In the genomic region with DNA sequence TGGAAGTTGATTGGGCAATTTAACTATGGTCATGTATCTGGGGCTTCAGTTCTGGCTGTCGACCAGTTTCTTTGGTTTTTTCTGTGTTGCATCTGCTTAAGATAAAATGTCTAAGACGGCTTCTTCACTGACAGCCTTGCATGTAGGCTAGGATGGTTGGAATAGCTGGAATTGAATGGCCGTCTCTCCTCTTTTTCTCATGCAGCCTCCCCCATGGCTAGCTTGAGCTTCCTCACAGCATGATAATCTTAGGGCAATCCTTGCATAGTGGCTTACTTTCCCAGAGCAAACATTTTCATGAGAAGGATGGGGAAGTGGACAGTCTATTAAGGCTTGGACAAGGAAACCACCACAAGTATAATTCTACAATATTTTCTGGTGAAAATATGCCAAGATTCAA, we compare ENCODE assay signal across 1 cellular context.
TF ChIP-seq lines count a peak whose summit lies in the region.

No MANE protein-coding gene starts in this region.

TF ChIP-seq in H1, 55 proteins besides CTCF, POLR2A, EP300 and RAD21:
- TF ChIP-seq HDAC2 (IDR thresholded peaks at IDR 0.05; ENCODE audit: borderline replicate concordance in 1 of 2, low read depth in 2 of 2, low read length in 2 of 2): peak in 1 of 2 experiments; percentile 88; a peak in 1 of 4 replicates
- TF ChIP-seq KDM1A (IDR thresholded peaks at IDR 0.05; ENCODE audit: borderline replicate concordance, low read length): no peak
- no peak for TF ChIP-seq ASH2L (IDR thresholded peaks at IDR 0.05; ENCODE audit: low read length)
- no peak for TF ChIP-seq KDM4A (IDR thresholded peaks at IDR 0.05; ENCODE audit: low read depth, low read length, severe bottlenecking)
- TF ChIP-seq SP1 (IDR thresholded peaks at IDR 0.05; ENCODE audit: low read depth, low read length): peak; percentile 72; the same call in 1 of the 2 replicates
- no peak for TF ChIP-seq KDM5A (IDR thresholded peaks at IDR 0.05; ENCODE audit: low read length)
- TF ChIP-seq RFX5 (IDR thresholded peaks at IDR 0.05; ENCODE audit: borderline replicate concordance, low read depth, low read length): no peak
- TF ChIP-seq ATF3 (IDR thresholded peaks at IDR 0.05; ENCODE audit: insufficient read depth, low read depth, low read length): no peak
- no peak for TF ChIP-seq SIX5 (IDR thresholded peaks at IDR 0.05; ENCODE audit: low read depth, low read length)
- no peak for TF ChIP-seq HDAC6 (IDR thresholded peaks at IDR 0.05; ENCODE audit: low read depth, low read length)
- TF ChIP-seq POU5F1 (IDR thresholded peaks at IDR 0.05; ENCODE audit: low read depth, low read length): peak; percentile 93
- no peak for TF ChIP-seq SUZ12 (IDR thresholded peaks at IDR 0.05; ENCODE audit: low read length)
- TF ChIP-seq, protein P1, sequence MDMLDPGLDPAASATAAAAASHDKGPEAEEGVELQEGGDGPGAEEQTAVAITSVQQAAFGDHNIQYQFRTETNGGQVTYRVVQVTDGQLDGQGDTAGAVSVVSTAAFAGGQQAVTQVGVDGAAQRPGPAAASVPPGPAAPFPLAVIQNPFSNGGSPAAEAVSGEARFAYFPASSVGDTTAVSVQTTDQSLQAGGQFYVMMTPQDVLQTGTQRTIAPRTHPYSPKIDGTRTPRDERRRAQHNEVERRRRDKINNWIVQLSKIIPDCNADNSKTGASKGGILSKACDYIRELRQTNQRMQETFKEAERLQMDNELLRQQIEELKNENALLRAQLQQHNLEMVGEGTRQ (IDR thresholded peaks at IDR 0.05; ENCODE audit: low read length): no peak
- no peak for TF ChIP-seq MAFK (IDR thresholded peaks at IDR 0.05; ENCODE audit: low read depth, low read length)
- TF ChIP-seq, protein P2, sequence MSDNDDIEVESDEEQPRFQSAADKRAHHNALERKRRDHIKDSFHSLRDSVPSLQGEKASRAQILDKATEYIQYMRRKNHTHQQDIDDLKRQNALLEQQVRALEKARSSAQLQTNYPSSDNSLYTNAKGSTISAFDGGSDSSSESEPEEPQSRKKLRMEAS (IDR thresholded peaks at IDR 0.05): no peak
- TF ChIP-seq CBX8 (IDR thresholded peaks at IDR 0.05; ENCODE audit: borderline replicate concordance, low read depth, low read length): no peak
- no peak for TF ChIP-seq BRCA1 (IDR thresholded peaks at IDR 0.05; ENCODE audit: low read depth, low read length)
- TF ChIP-seq FOSL1 (IDR thresholded peaks at IDR 0.05; ENCODE audit: insufficient read depth, low read depth, low read length): no peak
- no peak for TF ChIP-seq CHD2 (IDR thresholded peaks at IDR 0.05; ENCODE audit: low read length)
- peak; percentile 75; the same call in 1 of the 2 replicates for TF ChIP-seq TCF12 (IDR thresholded peaks at IDR 0.05; ENCODE audit: low read depth, low read length)
- no peak for TF ChIP-seq TAF1 (IDR thresholded peaks at IDR 0.05; ENCODE audit: low read depth, low read length)
- TF ChIP-seq CREB1 (IDR thresholded peaks at IDR 0.05): no peak
- TF ChIP-seq TBP (IDR thresholded peaks at IDR 0.05; ENCODE audit: low read depth, low read length): no peak
- no peak for TF ChIP-seq E2F6 (IDR thresholded peaks at IDR 0.05)
- no peak for TF ChIP-seq SAP30 (IDR thresholded peaks at IDR 0.05; ENCODE audit: insufficient read depth, insufficient replicate concordance, low read length)
- TF ChIP-seq SIN3A (conservative IDR thresholded peaks at IDR 0.05 in 1 of 2, IDR thresholded peaks at IDR 0.05 in 1 of 2; ENCODE audit: low read depth in 1 of 2, low read length in 2 of 2): no peak
- no peak for TF ChIP-seq RBBP5 (IDR thresholded peaks at IDR 0.05; ENCODE audit: borderline replicate concordance, low read depth, low read length)
- peak; percentile 98 for TF ChIP-seq NANOG (IDR thresholded peaks at IDR 0.05; ENCODE audit: insufficient read depth, low read depth, low read length, poor library complexity, severe bottlenecking)
- TF ChIP-seq POLR2AphosphoS5 (IDR thresholded peaks at IDR 0.05; ENCODE audit: low read depth, low read length): no peak
- peak; percentile 85; the same call in 1 of the 2 replicates for TF ChIP-seq TEAD4 (IDR thresholded peaks at IDR 0.05; ENCODE audit: low read depth, low read length)
- TF ChIP-seq, protein P3, sequence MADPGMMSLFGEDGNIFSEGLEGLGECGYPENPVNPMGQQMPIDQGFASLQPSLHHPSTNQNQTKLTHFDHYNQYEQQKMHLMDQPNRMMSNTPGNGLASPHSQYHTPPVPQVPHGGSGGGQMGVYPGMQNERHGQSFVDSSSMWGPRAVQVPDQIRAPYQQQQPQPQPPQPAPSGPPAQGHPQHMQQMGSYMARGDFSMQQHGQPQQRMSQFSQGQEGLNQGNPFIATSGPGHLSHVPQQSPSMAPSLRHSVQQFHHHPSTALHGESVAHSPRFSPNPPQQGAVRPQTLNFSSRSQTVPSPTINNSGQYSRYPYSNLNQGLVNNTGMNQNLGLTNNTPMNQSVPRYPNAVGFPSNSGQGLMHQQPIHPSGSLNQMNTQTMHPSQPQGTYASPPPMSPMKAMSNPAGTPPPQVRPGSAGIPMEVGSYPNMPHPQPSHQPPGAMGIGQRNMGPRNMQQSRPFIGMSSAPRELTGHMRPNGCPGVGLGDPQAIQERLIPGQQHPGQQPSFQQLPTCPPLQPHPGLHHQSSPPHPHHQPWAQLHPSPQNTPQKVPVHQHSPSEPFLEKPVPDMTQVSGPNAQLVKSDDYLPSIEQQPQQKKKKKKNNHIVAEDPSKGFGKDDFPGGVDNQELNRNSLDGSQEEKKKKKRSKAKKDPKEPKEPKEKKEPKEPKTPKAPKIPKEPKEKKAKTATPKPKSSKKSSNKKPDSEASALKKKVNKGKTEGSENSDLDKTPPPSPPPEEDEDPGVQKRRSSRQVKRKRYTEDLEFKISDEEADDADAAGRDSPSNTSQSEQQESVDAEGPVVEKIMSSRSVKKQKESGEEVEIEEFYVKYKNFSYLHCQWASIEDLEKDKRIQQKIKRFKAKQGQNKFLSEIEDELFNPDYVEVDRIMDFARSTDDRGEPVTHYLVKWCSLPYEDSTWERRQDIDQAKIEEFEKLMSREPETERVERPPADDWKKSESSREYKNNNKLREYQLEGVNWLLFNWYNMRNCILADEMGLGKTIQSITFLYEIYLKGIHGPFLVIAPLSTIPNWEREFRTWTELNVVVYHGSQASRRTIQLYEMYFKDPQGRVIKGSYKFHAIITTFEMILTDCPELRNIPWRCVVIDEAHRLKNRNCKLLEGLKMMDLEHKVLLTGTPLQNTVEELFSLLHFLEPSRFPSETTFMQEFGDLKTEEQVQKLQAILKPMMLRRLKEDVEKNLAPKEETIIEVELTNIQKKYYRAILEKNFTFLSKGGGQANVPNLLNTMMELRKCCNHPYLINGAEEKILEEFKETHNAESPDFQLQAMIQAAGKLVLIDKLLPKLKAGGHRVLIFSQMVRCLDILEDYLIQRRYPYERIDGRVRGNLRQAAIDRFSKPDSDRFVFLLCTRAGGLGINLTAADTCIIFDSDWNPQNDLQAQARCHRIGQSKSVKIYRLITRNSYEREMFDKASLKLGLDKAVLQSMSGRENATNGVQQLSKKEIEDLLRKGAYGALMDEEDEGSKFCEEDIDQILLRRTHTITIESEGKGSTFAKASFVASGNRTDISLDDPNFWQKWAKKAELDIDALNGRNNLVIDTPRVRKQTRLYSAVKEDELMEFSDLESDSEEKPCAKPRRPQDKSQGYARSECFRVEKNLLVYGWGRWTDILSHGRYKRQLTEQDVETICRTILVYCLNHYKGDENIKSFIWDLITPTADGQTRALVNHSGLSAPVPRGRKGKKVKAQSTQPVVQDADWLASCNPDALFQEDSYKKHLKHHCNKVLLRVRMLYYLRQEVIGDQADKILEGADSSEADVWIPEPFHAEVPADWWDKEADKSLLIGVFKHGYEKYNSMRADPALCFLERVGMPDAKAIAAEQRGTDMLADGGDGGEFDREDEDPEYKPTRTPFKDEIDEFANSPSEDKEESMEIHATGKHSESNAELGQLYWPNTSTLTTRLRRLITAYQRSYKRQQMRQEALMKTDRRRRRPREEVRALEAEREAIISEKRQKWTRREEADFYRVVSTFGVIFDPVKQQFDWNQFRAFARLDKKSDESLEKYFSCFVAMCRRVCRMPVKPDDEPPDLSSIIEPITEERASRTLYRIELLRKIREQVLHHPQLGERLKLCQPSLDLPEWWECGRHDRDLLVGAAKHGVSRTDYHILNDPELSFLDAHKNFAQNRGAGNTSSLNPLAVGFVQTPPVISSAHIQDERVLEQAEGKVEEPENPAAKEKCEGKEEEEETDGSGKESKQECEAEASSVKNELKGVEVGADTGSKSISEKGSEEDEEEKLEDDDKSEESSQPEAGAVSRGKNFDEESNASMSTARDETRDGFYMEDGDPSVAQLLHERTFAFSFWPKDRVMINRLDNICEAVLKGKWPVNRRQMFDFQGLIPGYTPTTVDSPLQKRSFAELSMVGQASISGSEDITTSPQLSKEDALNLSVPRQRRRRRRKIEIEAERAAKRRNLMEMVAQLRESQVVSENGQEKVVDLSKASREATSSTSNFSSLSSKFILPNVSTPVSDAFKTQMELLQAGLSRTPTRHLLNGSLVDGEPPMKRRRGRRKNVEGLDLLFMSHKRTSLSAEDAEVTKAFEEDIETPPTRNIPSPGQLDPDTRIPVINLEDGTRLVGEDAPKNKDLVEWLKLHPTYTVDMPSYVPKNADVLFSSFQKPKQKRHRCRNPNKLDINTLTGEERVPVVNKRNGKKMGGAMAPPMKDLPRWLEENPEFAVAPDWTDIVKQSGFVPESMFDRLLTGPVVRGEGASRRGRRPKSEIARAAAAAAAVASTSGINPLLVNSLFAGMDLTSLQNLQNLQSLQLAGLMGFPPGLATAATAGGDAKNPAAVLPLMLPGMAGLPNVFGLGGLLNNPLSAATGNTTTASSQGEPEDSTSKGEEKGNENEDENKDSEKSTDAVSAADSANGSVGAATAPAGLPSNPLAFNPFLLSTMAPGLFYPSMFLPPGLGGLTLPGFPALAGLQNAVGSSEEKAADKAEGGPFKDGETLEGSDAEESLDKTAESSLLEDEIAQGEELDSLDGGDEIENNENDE (IDR thresholded peaks at IDR 0.05; ENCODE audit: insufficient replicate concordance, low read length): no peak
- TF ChIP-seq ZNF274 (IDR thresholded peaks at IDR 0.05; ENCODE audit: borderline replicate concordance, extremely low read depth, low read length): no peak
- no peak for TF ChIP-seq JUND (IDR thresholded peaks at IDR 0.05; ENCODE audit: low read length)
- TF ChIP-seq BCL11A (IDR thresholded peaks at IDR 0.05; ENCODE audit: low read depth in 2 of 2, low read length in 2 of 2): peak; percentile 77 to 82
- no peak for TF ChIP-seq SP4 (IDR thresholded peaks at IDR 0.05; ENCODE audit: low read length)
- TF ChIP-seq NRF1 (IDR thresholded peaks at IDR 0.05; ENCODE audit: low read depth, low read length): no peak
- no peak for TF ChIP-seq RNF2 (IDR thresholded peaks at IDR 0.05; ENCODE audit: borderline replicate concordance, low read depth, low read length, missing control alignments, poor library complexity, severe bottlenecking)
- TF ChIP-seq GTF2F1 (IDR thresholded peaks at IDR 0.05; ENCODE audit: borderline replicate concordance, low read depth, low read length): no peak
- TF ChIP-seq GABPA (IDR thresholded peaks at IDR 0.05; ENCODE audit: borderline replicate concordance, insufficient read depth, low read length): no peak
- TF ChIP-seq PHF8 (conservative IDR thresholded peaks at IDR 0.05; ENCODE audit: low read depth, low read length): no peak
- TF ChIP-seq CEBPB (IDR thresholded peaks at IDR 0.05; ENCODE audit: low read depth, low read length): no peak; the same call in 1 of the 2 replicates
- no peak for TF ChIP-seq SP2 (IDR thresholded peaks at IDR 0.05; ENCODE audit: low read length)
- no peak for TF ChIP-seq RXRA (IDR thresholded peaks at IDR 0.05; ENCODE audit: insufficient read depth, low read depth, low read length)
- peak; percentile 85 for TF ChIP-seq YY1 (IDR thresholded peaks at IDR 0.05; ENCODE audit: low read depth, low read length)
- no peak for TF ChIP-seq SRF (IDR thresholded peaks at IDR 0.05; ENCODE audit: low read depth, low read length)
